In the genomic region with DNA sequence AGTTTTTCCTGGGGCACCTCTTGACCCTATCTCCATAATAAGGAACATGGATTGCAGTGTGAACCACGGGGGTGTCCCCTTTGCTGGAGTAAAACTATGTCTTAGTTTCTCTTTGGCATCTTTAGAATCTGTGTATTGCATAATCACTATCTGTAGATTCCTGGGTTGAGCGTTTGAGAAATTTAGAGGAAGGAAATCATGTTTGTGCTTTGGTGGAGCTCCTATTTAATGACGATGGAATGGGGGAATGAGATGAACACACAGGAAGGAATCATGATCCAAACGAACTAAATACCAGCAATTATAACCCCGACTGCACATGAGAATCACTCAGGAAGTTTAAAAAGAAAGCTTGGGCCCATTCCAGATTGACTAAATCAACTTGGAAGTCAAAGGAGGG, we compare ENCODE assay signal across 2 cellular contexts.
TF ChIP-seq lines count a peak whose summit lies in the region.

No MANE protein-coding gene starts in this region.

TF ChIP-seq in IMR-90, 13 proteins besides CTCF, POLR2A, EP300 and RAD21:
- TF ChIP-seq BHLHE40 (IDR thresholded peaks at IDR 0.05; ENCODE audit: low read depth, low read length), result peak; percentile 51; the same call in 1 of the 2 replicates
- no peak for TF ChIP-seq RFX5 (IDR thresholded peaks at IDR 0.05; ENCODE audit: low read depth, low read length)
- peak; percentile 99 for TF ChIP-seq CEBPB (IDR thresholded peaks at IDR 0.05; ENCODE audit: low read depth, low read length)
- no peak for TF ChIP-seq SMC3 (IDR thresholded peaks at IDR 0.05; ENCODE audit: low read depth, low read length)
- no peak for TF ChIP-seq USF2 (IDR thresholded peaks at IDR 0.05; ENCODE audit: low read depth, low read length)
TF ChIP-seq in IMR-90: peak in this region for 2.

TF ChIP-seq in WTC11, 78 proteins besides CTCF, POLR2A, EP300 and RAD21:
- TF ChIP-seq MXD4 (CRISPR knock-in tag; IDR thresholded peaks at IDR 0.05; ENCODE audit: borderline replicate concordance), result no peak
- TF ChIP-seq, protein P1, sequence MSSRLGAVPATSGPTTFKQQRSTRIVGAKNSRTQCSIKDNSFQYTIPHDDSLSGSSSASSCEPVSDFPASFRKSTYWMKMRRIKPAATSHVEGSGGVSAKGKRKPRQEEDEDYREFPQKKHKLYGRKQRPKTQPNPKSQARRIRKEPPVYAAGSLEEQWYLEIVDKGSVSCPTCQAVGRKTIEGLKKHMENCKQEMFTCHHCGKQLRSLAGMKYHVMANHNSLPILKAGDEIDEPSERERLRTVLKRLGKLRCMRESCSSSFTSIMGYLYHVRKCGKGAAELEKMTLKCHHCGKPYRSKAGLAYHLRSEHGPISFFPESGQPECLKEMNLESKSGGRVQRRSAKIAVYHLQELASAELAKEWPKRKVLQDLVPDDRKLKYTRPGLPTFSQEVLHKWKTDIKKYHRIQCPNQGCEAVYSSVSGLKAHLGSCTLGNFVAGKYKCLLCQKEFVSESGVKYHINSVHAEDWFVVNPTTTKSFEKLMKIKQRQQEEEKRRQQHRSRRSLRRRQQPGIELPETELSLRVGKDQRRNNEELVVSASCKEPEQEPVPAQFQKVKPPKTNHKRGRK (CRISPR knock-in tag; IDR thresholded peaks at IDR 0.05; ENCODE audit: borderline replicate concordance), result no peak
- TF ChIP-seq NFE2L1 (CRISPR knock-in tag; IDR thresholded peaks at IDR 0.05), result no peak
- TF ChIP-seq SOX15 (CRISPR knock-in tag; IDR thresholded peaks at IDR 0.05), result no peak
- TF ChIP-seq ZNF425 (CRISPR knock-in tag; conservative IDR thresholded peaks at IDR 0.05), result no peak
- TF ChIP-seq, protein P2, sequence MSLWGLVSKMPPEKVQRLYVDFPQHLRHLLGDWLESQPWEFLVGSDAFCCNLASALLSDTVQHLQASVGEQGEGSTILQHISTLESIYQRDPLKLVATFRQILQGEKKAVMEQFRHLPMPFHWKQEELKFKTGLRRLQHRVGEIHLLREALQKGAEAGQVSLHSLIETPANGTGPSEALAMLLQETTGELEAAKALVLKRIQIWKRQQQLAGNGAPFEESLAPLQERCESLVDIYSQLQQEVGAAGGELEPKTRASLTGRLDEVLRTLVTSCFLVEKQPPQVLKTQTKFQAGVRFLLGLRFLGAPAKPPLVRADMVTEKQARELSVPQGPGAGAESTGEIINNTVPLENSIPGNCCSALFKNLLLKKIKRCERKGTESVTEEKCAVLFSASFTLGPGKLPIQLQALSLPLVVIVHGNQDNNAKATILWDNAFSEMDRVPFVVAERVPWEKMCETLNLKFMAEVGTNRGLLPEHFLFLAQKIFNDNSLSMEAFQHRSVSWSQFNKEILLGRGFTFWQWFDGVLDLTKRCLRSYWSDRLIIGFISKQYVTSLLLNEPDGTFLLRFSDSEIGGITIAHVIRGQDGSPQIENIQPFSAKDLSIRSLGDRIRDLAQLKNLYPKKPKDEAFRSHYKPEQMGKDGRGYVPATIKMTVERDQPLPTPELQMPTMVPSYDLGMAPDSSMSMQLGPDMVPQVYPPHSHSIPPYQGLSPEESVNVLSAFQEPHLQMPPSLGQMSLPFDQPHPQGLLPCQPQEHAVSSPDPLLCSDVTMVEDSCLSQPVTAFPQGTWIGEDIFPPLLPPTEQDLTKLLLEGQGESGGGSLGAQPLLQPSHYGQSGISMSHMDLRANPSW (CRISPR knock-in tag; conservative IDR thresholded peaks at IDR 0.05; ENCODE audit: low read depth), result no peak
